ENCODE assay signal across 9 cellular contexts in genomic region chr21:32578107-32578691, GRCh38. TPM values are rescaled to one million over a fixed set of nuclear protein-coding genes. Genes with fewer than 3 reads are reported as not detected.
DNase-seq lines count a peak whose midpoint lies in the region; ATAC-seq lines count a peak whose summit lies in the region.
"Had no signal": no experiment of that assay in that cellular context is flagged by ENCODE, and none has a peak within 500 bp of the region (broad histone marks: within the 10 kb centered on the region; RNA-seq: fewer than 3 reads in every experiment).

No MANE protein-coding gene starts in this region.

- peak; percentile 1 for DNase-seq in NCI-H146 (lab: John Stamatoyannopoulos, UW)
- no peak for DNase-seq in NCI-H146 treated with DMSO at 0.1 percent for 48 hours (lab: John Stamatoyannopoulos, UW; ENCODE audit: unreplicated experiment)
- peak in 50 of 76 experiments; percentile 9 to 63 (median 38) for DNase-seq in HUDEP-2 (lab: John Stamatoyannopoulos, UW; ENCODE audit: unreplicated experiment in 76 of 76)
- DNase-seq in activated naive CD4-positive, alpha-beta T cell treated with anti-CD3 and anti-CD28 coated beads, Interleukin-2, amount 50 U/mL, for 16 hours = peak; percentile 17
- peak; percentile 25 for DNase-seq in myocyte (ENCODE audit: low read depth)
- DNase-seq in globus pallidus (ENCODE audit: low spot score) = no peak
- DNase-seq: ACHN had no signal

- ATAC-seq in GM19324 (IDR thresholded peaks at IDR 0.05; ENCODE audit: low FRiP score, unreplicated experiment) (no peak), HG03439 (IDR thresholded peaks at IDR 0.05; ENCODE audit: unreplicated experiment) (no peak)

RNA-seq across cellular contexts. Expression of gene TCP10L, which starts 7.1 kb away (rescaled TPM):
- total RNA-seq in myocyte = 0.83 and 3.3 TPM in 2 replicates
- 1.2 TPM for polyA plus RNA-seq in myocyte (2012)

RNA-seq across cellular contexts. Expression of gene CFAP298, which starts 34.0 kb away (rescaled TPM):
- 55.5 and 71.4 TPM in 2 replicates for total RNA-seq in myocyte
- 35.1 TPM for polyA plus RNA-seq in myocyte (2012)

Comparison
In these comparisons a context has a peak if more than half of its experiments do, and no peak if none do; other contexts are left out.
1. DNase-seq: peak in NCI-H146 (single experiment), HUDEP-2 (50 of 76), activated naive CD4-positive, alpha-beta T cell treated with anti-CD3 and anti-CD28 coated beads, Interleukin-2, amount 50 U/mL, for 16 hours (single experiment) and myocyte (single experiment); none in NCI-H146 treated with DMSO at 0.1 percent for 48 hours (single experiment) and globus pallidus (single experiment).